8 cellular contexts compared by ENCODE assay signal in genomic region chr11:123083623-123084029, GRCh38. TPM values are rescaled to one million over a fixed set of nuclear protein-coding genes. Genes with fewer than 3 reads are reported as not detected.
DNase-seq lines count a peak whose midpoint lies in the region; ATAC-seq and TF ChIP-seq lines count a peak whose summit lies in the region.

No MANE protein-coding gene starts in this region.

- H3K9me3 Mint-ChIP-seq in activated T-cell treated with anti-CD3 and anti-CD28 coated beads, Interleukin-2, amount 50 U/mL, for 72 hours: no peaks in the 10 kb centered on the region
- H3K9me3 Mint-ChIP-seq in stimulated activated memory B cell treated with anti-CD40 and anti-IgM and Interleukin-4, amounts not matched to agents 10 μg/mL and 1 μg/mL and 100 μg/mL, for 72 hours: peaks cover 3% of the 10 kb centered on the region

- peaks cover 74% of the 10 kb centered on the region for H3K4me1 Mint-ChIP-seq in activated T-cell treated with anti-CD3 and anti-CD28 coated beads, Interleukin-2, amount 50 U/mL, for 72 hours (ENCODE audit: low read depth)
- H3K4me1 Mint-ChIP-seq in stimulated activated memory B cell treated with anti-CD40 and anti-IgM and Interleukin-4, amounts not matched to agents 10 μg/mL and 1 μg/mL and 100 μg/mL, for 72 hours: no peaks in the 10 kb centered on the region

- H3K4me1 ChIP-seq in gastroesophageal sphincter: peaks cover 0 to 12% (median 0%) of the 10 kb centered on the region in 3 donors

- peak; percentile 49 to 66 for ATAC-seq in activated T-cell treated with anti-CD3 and anti-CD28 coated beads, Interleukin-2, amount 50 U/mL, for 72 hours (replicated peaks in 1 of 2)
- ATAC-seq in gastroesophageal sphincter (peak; percentile 78), GM19397 (IDR thresholded peaks at IDR 0.05; ENCODE audit: unreplicated experiment) (no peak), HG03442 (IDR thresholded peaks at IDR 0.05; ENCODE audit: unreplicated experiment) (no peak)
- no peak for ATAC-seq in stimulated activated memory B cell treated with anti-CD40 and anti-IgM and Interleukin-4, amounts not matched to agents 10 μg/mL and 1 μg/mL and 100 μg/mL, for 72 hours

- no peak for TF ChIP-seq EP300 in gastroesophageal sphincter (IDR thresholded peaks at IDR 0.05)

- peaks cover 6 to 9% of the 10 kb centered on the region in 2 donors for H3K36me3 Mint-ChIP-seq in activated T-cell treated with anti-CD3 and anti-CD28 coated beads, Interleukin-2, amount 50 U/mL, for 72 hours (ENCODE audit: insufficient read depth in 2 of 2)
- H3K36me3 Mint-ChIP-seq in stimulated activated memory B cell treated with anti-CD40 and anti-IgM and Interleukin-4, amounts not matched to agents 10 μg/mL and 1 μg/mL and 100 μg/mL, for 72 hours: no peaks in the 10 kb centered on the region

- H3K27me3 ChIP-seq in gastroesophageal sphincter: no peaks in the 10 kb centered on the region

- peak overlapping the region; percentile 95 for H3K27ac Mint-ChIP-seq in activated T-cell treated with anti-CD3 and anti-CD28 coated beads, Interleukin-2, amount 50 U/mL, for 72 hours
- no peak overlapping the region for H3K27ac Mint-ChIP-seq in stimulated activated memory B cell treated with anti-CD40 and anti-IgM and Interleukin-4, amounts not matched to agents 10 μg/mL and 1 μg/mL and 100 μg/mL, for 72 hours

- H3K36me3 ChIP-seq in gastroesophageal sphincter: peaks cover 0 to 41% of the 10 kb centered on the region in 2 donors

- no peak for TF ChIP-seq POLR2A in gastroesophageal sphincter (IDR thresholded peaks at IDR 0.05)

- H3K4me3 Mint-ChIP-seq in activated T-cell treated with anti-CD3 and anti-CD28 coated beads, Interleukin-2, amount 50 U/mL, for 72 hours: peak overlapping the region; percentile 72 to 90
- no peak overlapping the region for H3K4me3 Mint-ChIP-seq in stimulated activated memory B cell treated with anti-CD40 and anti-IgM and Interleukin-4, amounts not matched to agents 10 μg/mL and 1 μg/mL and 100 μg/mL, for 72 hours

- no peaks in the 10 kb centered on the region for H3K27me3 Mint-ChIP-seq in activated T-cell treated with anti-CD3 and anti-CD28 coated beads, Interleukin-2, amount 50 U/mL, for 72 hours (ENCODE audit: low read depth)
- no peaks in the 10 kb centered on the region for H3K27me3 Mint-ChIP-seq in stimulated activated memory B cell treated with anti-CD40 and anti-IgM and Interleukin-4, amounts not matched to agents 10 μg/mL and 1 μg/mL and 100 μg/mL, for 72 hours

- DNase-seq in HCEC 1CT: peak; percentile 94
- peak; percentile 11 for DNase-seq in NOMO-1 treated with dmso at 0.1 percent for 144 hours (lab: John Stamatoyannopoulos, UW; ENCODE audit: unreplicated experiment)
- peak; percentile 75 to 78 for DNase-seq in activated T-cell treated with anti-CD3 and anti-CD28 coated beads, Interleukin-2, amount 50 U/mL, for 72 hours
- peak; percentile 98 for DNase-seq in pulmonary artery endothelial cell (ENCODE audit: low read depth, low spot score)

- WGBS in gastroesophageal sphincter (ENCODE audit: low coverage in 1 of 2), 2 donors: 0 to 6% methylated on average over 4 of the region's 4 CpGs

- H3K9me3 ChIP-seq in gastroesophageal sphincter: no peaks in the 10 kb centered on the region

- TF ChIP-seq CTCF in gastroesophageal sphincter (IDR thresholded peaks at IDR 0.05): no peak

- no peak overlapping the region for H3K4me3 ChIP-seq in gastroesophageal sphincter

- H3K27ac ChIP-seq in gastroesophageal sphincter: peak overlapping the region; percentile 20 to 72 (median 64)

RNA-seq across cellular contexts. Expression of gene HSPA8, which starts 21.7 kb away (rescaled TPM):
- total RNA-seq in activated T-cell treated with anti-CD3 and anti-CD28 coated beads, Interleukin-2, amount 50 U/mL, for 72 hours: 1,000 to 10,000 TPM; 1,108 to 1,228 TPM
- 1,000 to 10,000 TPM in 3 of 4 donors, 100 to 1,000 TPM in 1; 976 to 1,475 (median 1,128) TPM for total RNA-seq in gastroesophageal sphincter
- total RNA-seq in pulmonary artery endothelial cell: 3,093 and 7,019 TPM in 2 replicates

Comparison
In these comparisons a context has a peak if more than half of its experiments do, and no peak if none do; other contexts are left out.
1. DNase-seq: peak in every context shown above with its lines; median percentile 98 in pulmonary artery endothelial cell; 94 in HCEC 1CT; 76 in activated T-cell treated with anti-CD3 and anti-CD28 coated beads, Interleukin-2, amount 50 U/mL, for 72 hours; 11 in NOMO-1 treated with dmso at 0.1 percent for 144 hours.
2. ATAC-seq: peak in activated T-cell treated with anti-CD3 and anti-CD28 coated beads, Interleukin-2, amount 50 U/mL, for 72 hours (2 of 2) and gastroesophageal sphincter (single experiment); none in GM19397 (single experiment), HG03442 (single experiment) and stimulated activated memory B cell treated with anti-CD40 and anti-IgM and Interleukin-4, amounts not matched to agents 10 μg/mL and 1 μg/mL and 100 μg/mL, for 72 hours (single experiment).